2 cellular contexts compared by ENCODE assay signal in the genomic region with DNA sequence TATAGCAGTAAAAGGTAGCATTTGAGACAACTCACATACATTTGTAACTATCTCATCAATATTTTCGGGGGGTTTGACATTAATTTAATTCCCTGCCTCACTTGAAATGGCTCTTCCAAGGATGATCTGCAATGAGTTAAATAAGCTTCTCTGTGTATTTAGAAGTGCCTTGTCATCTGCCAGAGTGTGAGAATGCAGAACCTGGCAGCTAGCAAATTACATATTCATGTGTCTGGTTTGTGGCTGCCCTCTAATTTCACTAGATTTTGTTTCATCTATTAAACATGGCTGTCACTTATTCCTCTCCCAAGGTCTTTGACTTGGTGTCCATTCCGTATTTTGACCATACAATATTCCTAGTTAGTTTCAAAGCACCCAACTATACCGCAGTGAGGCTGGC.
TF ChIP-seq lines count a peak whose summit lies in the region.

No MANE protein-coding gene starts in this region.

TF ChIP-seq in K562, 482 proteins besides CTCF, POLR2A, EP300 and RAD21 (continued from another document):
- TF ChIP-seq, protein P1, sequence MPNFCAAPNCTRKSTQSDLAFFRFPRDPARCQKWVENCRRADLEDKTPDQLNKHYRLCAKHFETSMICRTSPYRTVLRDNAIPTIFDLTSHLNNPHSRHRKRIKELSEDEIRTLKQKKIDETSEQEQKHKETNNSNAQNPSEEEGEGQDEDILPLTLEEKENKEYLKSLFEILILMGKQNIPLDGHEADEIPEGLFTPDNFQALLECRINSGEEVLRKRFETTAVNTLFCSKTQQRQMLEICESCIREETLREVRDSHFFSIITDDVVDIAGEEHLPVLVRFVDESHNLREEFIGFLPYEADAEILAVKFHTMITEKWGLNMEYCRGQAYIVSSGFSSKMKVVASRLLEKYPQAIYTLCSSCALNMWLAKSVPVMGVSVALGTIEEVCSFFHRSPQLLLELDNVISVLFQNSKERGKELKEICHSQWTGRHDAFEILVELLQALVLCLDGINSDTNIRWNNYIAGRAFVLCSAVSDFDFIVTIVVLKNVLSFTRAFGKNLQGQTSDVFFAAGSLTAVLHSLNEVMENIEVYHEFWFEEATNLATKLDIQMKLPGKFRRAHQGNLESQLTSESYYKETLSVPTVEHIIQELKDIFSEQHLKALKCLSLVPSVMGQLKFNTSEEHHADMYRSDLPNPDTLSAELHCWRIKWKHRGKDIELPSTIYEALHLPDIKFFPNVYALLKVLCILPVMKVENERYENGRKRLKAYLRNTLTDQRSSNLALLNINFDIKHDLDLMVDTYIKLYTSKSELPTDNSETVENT (CRISPR knock-in tag; IDR thresholded peaks at IDR 0.05) = no peak
- TF ChIP-seq PTBP1 (IDR thresholded peaks at IDR 0.05; ENCODE audit: low read depth, low read length) (no peak), NFE2 (IDR thresholded peaks at IDR 0.05; ENCODE audit: low read depth) (0 out of 2 replicates have a peak, but pooled peaks have one; percentile 20)

TF ChIP-seq in neural cell, 6 proteins besides CTCF, POLR2A, EP300 and RAD21 (continued from another document):
- TF ChIP-seq, protein P2, sequence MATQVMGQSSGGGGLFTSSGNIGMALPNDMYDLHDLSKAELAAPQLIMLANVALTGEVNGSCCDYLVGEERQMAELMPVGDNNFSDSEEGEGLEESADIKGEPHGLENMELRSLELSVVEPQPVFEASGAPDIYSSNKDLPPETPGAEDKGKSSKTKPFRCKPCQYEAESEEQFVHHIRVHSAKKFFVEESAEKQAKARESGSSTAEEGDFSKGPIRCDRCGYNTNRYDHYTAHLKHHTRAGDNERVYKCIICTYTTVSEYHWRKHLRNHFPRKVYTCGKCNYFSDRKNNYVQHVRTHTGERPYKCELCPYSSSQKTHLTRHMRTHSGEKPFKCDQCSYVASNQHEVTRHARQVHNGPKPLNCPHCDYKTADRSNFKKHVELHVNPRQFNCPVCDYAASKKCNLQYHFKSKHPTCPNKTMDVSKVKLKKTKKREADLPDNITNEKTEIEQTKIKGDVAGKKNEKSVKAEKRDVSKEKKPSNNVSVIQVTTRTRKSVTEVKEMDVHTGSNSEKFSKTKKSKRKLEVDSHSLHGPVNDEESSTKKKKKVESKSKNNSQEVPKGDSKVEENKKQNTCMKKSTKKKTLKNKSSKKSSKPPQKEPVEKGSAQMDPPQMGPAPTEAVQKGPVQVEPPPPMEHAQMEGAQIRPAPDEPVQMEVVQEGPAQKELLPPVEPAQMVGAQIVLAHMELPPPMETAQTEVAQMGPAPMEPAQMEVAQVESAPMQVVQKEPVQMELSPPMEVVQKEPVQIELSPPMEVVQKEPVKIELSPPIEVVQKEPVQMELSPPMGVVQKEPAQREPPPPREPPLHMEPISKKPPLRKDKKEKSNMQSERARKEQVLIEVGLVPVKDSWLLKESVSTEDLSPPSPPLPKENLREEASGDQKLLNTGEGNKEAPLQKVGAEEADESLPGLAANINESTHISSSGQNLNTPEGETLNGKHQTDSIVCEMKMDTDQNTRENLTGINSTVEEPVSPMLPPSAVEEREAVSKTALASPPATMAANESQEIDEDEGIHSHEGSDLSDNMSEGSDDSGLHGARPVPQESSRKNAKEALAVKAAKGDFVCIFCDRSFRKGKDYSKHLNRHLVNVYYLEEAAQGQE (IDR thresholded peaks at IDR 0.05; ENCODE audit: borderline replicate concordance) = no peak
TF ChIP-seq in neural cell: peak in this region for 1.
